Comparison of ENCODE assay signal across 9 cellular contexts in the genomic region with DNA sequence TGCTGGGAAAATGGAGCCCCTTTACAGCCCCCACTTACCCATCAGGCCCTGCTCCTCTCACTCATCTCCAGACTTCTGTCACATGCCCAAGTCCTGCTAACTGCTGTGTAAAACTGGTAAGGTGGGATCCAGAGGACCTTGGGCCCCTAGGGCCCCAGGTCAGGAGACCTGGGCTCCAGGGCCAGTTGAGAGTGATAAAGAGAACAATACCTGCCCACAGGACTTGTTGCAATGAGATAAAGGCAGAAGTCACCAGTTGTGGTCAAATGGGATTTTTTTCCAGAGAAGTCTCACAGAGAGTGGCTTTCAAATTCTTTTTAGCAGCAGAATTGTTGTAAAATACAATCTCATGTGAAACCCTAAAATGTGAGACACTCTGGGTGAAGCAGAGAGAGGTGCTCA. TPM values are rescaled to one million over a fixed set of nuclear protein-coding genes. Genes with fewer than 3 reads are reported as not detected.
A peak's percentile ranks its signal among the peaks of the same experiment; 100 is the strongest.
DNase-seq lines count a peak whose midpoint lies in the region; ATAC-seq and TF ChIP-seq lines count a peak whose summit lies in the region.
"Had no signal": no experiment of that assay in that cellular context is flagged by ENCODE, and none has a peak within 500 bp of the region (broad histone marks: within the 10 kb centered on the region; RNA-seq: fewer than 3 reads in every experiment).

No MANE protein-coding gene starts in this region.

- no peak overlapping the region for H3K14ac ChIP-seq in mesenchymal stem cell (ENCODE audit: low read length in 2 of 2)

- ATAC-seq in HG03342 (IDR thresholded peaks at IDR 0.05; ENCODE audit: unreplicated experiment) (no peak), GM19324 (IDR thresholded peaks at IDR 0.05; ENCODE audit: low FRiP score, unreplicated experiment) (no peak)

- H3K9ac ChIP-seq in adipocyte (ENCODE audit: low read length) (peak overlapping the region; percentile 99), mesenchymal stem cell (ENCODE audit: low read length) (peak overlapping the region; percentile 46)

- H4K8ac ChIP-seq in mesenchymal stem cell (ENCODE audit: low read length) = peak overlapping the region; percentile 89

- H3K36me3 ChIP-seq in adipocyte (ENCODE audit: control insufficient read depth, insufficient read depth, low read length, severe bottlenecking) (no peaks in the 10 kb centered on the region), mesenchymal stem cell (ENCODE audit: control insufficient read depth in 1 of 2, insufficient read depth in 2 of 2, low read depth in 1 of 2, low read length in 2 of 2) (peaks cover 0 to 3% of the 10 kb centered on the region in 2 experiments), tibial nerve (no peaks in the 10 kb centered on the region)

- H3K4ac ChIP-seq in mesenchymal stem cell (ENCODE audit: low read depth in 1 of 2, low read length in 2 of 2) = peak overlapping the region; percentile 82 to 88

- no peak overlapping the region for H2AFZ ChIP-seq in mesenchymal stem cell (ENCODE audit: low read depth, low read length)

- peak overlapping the region in 1 of 2 experiments; percentile 91 for H2BK12ac ChIP-seq in mesenchymal stem cell (ENCODE audit: low read length in 2 of 2)

- no peaks in the 10 kb centered on the region for H3K27me3 Mint-ChIP-seq in activated naive CD4-positive, alpha-beta T cell treated with anti-CD3 and anti-CD28 coated beads, Interleukin-2, amount 50 U/mL, for 24 hours

- H3K4me1 Mint-ChIP-seq in activated naive CD4-positive, alpha-beta T cell treated with anti-CD3 and anti-CD28 coated beads, Interleukin-2, amount 50 U/mL, for 24 hours = peaks cover 42% of the 10 kb centered on the region

- TF ChIP-seq CTCF in tibial nerve (IDR thresholded peaks at IDR 0.05) = no peak

- H3K4me2 ChIP-seq in mesenchymal stem cell (ENCODE audit: low read length, poor library complexity, severe bottlenecking) = no peak overlapping the region

- TF ChIP-seq POLR2A in tibial nerve (IDR thresholded peaks at IDR 0.05) = no peak

- H4K91ac ChIP-seq in mesenchymal stem cell (ENCODE audit: low read length) = peak overlapping the region; percentile 84

- no peak overlapping the region for H3K4me3 ChIP-seq in adipocyte (ENCODE audit: low read length)
- no peak overlapping the region for H3K4me3 ChIP-seq in mesenchymal stem cell (ENCODE audit: insufficient read depth in 1 of 2, low read depth in 1 of 2, low read length in 2 of 2)
- H3K4me3 ChIP-seq in tibial nerve = no peak overlapping the region

- TF ChIP-seq EP300 in tibial nerve (IDR thresholded peaks at IDR 0.05) = no peak

- no peaks in the 10 kb centered on the region for H3K27me3 ChIP-seq in adipocyte (replicated peaks; ENCODE audit: control insufficient read depth, insufficient read depth, low read length)
- no peaks in the 10 kb centered on the region for H3K27me3 ChIP-seq in mesenchymal stem cell (ENCODE audit: control insufficient read depth in 1 of 2, insufficient read depth in 1 of 2, low read length in 2 of 2)
- no peaks in the 10 kb centered on the region for H3K27me3 ChIP-seq in tibial nerve

- H3K4me1 ChIP-seq in adipocyte (ENCODE audit: control insufficient read depth, insufficient read depth, low read length) = peaks cover 41% of the 10 kb centered on the region
- peaks cover 40% of the 10 kb centered on the region for H3K4me1 ChIP-seq in mesenchymal stem cell (ENCODE audit: control insufficient read depth, insufficient read depth, low read depth, low read length)
- H3K4me1 ChIP-seq in tibial nerve = peaks cover 0 to 50% (median 40%) of the 10 kb centered on the region in 4 donors

- H3K36me3 Mint-ChIP-seq in activated naive CD4-positive, alpha-beta T cell treated with anti-CD3 and anti-CD28 coated beads, Interleukin-2, amount 50 U/mL, for 24 hours = no peaks in the 10 kb centered on the region

- peak overlapping the region; percentile 86 for H3K4me3 Mint-ChIP-seq in activated naive CD4-positive, alpha-beta T cell treated with anti-CD3 and anti-CD28 coated beads, Interleukin-2, amount 50 U/mL, for 24 hours

- H2BK15ac ChIP-seq in mesenchymal stem cell (ENCODE audit: low read depth, poor library complexity, severe bottlenecking) = peak overlapping the region; percentile 84

- no peaks in the 10 kb centered on the region for H3K9me3 ChIP-seq in adipocyte (ENCODE audit: control insufficient read depth, low read length)
- H3K9me3 ChIP-seq in mesenchymal stem cell (ENCODE audit: control insufficient read depth, low read length) = no peaks in the 10 kb centered on the region
- no peaks in the 10 kb centered on the region for H3K9me3 ChIP-seq in tibial nerve

- H3K9me3 Mint-ChIP-seq in activated naive CD4-positive, alpha-beta T cell treated with anti-CD3 and anti-CD28 coated beads, Interleukin-2, amount 50 U/mL, for 24 hours = no peaks in the 10 kb centered on the region
- H3K9me3 Mint-ChIP-seq: central memory CD8-positive, alpha-beta T cell had no signal

- no peak overlapping the region for H3K23ac ChIP-seq in mesenchymal stem cell (ENCODE audit: low read length in 2 of 2)

- no peaks in the 10 kb centered on the region for H3K79me1 ChIP-seq in mesenchymal stem cell (replicated peaks; ENCODE audit: low read length, poor library complexity, severe bottlenecking)

- H3K27ac ChIP-seq in mesenchymal stem cell (ENCODE audit: low read length, poor library complexity, severe bottlenecking) (peak overlapping the region; percentile 37), tibial nerve (peak overlapping the region; percentile 93 to 97 (median 94))

- peak overlapping the region; percentile 37 for H2BK120ac ChIP-seq in mesenchymal stem cell (ENCODE audit: low read depth, low read length)

- peak overlapping the region; percentile 77 for H3K27ac Mint-ChIP-seq in activated naive CD4-positive, alpha-beta T cell treated with anti-CD3 and anti-CD28 coated beads, Interleukin-2, amount 50 U/mL, for 24 hours

- peak overlapping the region; percentile 51 for H2AK5ac ChIP-seq in mesenchymal stem cell (ENCODE audit: low read length, severe bottlenecking)

- peak overlapping the region; percentile 25 for H2BK5ac ChIP-seq in mesenchymal stem cell (ENCODE audit: low read depth, low read length, poor library complexity, severe bottlenecking)

- H3K18ac ChIP-seq in mesenchymal stem cell (ENCODE audit: low read depth in 1 of 2, low read length in 2 of 2) = peak overlapping the region; percentile 58 to 88

- no peak for DNase-seq in activated naive CD4-positive, alpha-beta T cell treated with Interleukin-2 at 50 U/mL for 16 hours
- DNase-seq in adipocyte (ENCODE audit: low read depth) (no peak), mesenchymal stem cell (no peak), tibial nerve (ENCODE audit: low spot score in 2 of 2) (no peak), HK-2 (ENCODE audit: unreplicated experiment) (no peak)

RNA-seq across cellular contexts. Expression of a gene that starts 0.8 kb away (rescaled TPM):
- polyA plus RNA-seq in mesenchymal stem cell (2013, experiment 1 of 2) = 58.9 TPM
- 58.5 TPM for polyA plus RNA-seq in mesenchymal stem cell (2013, experiment 2 of 2)
- 10 to 100 TPM; 28.7 to 71.1 (median 42.4) TPM for total RNA-seq in tibial nerve

RNA-seq across cellular contexts. Expression of a gene that starts 15.2 kb away (rescaled TPM):
- polyA plus RNA-seq in mesenchymal stem cell (2013, experiment 1 of 2) = 5.5 TPM
- polyA plus RNA-seq in mesenchymal stem cell (2013, experiment 2 of 2) = 5.3 TPM
- 100 to 1,000 TPM in 1 of 4 donors, 10 to 100 TPM in 3; 62.0 to 183 (median 72.1) TPM for total RNA-seq in tibial nerve

RNA-seq across cellular contexts. Expression of a gene that starts 34.0 kb away (rescaled TPM):
- 23.9 TPM for polyA plus RNA-seq in mesenchymal stem cell (2013, experiment 1 of 2)
- polyA plus RNA-seq in mesenchymal stem cell (2013, experiment 2 of 2) = 23.2 TPM
- 100 to 1,000 TPM in 3 of 4 donors, 10 to 100 TPM in 1; 83.5 to 178 (median 128) TPM for total RNA-seq in tibial nerve
